ENCODE assay signal across 9 cellular contexts in the genomic region with DNA sequence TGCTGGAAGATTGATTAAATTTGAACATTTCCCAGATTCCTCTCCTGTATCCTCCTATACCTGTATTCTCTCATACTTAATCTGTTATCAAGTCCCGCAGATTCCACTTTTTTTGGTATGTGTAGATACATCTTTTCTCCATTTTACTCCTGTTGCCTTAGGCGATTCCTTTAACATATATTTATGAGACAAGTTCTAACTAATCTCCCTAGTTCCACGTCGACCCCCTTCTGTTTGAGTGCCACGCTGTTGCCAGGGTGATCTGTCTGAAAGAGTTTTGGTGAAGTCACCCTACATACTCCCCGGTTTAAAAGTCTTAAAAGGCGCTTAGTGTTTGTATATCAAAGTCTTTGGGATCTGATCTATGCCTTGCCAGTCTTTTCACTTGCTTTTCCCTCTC. TPM values are rescaled to one million over a fixed set of nuclear protein-coding genes. Genes with fewer than 3 reads are reported as not detected.
A peak's percentile ranks its signal among the peaks of the same experiment; 100 is the strongest.
DNase-seq lines count a peak whose midpoint lies in the region; ATAC-seq and TF ChIP-seq lines count a peak whose summit lies in the region.
"Had no signal": no experiment of that assay in that cellular context is flagged by ENCODE, and none has a peak within 500 bp of the region (broad histone marks: within the 10 kb centered on the region; RNA-seq: fewer than 3 reads in every experiment).

No MANE protein-coding gene starts in this region.

- H3K27me3 ChIP-seq in iPS-20b (ENCODE audit: insufficient read depth, low read length) (no peaks in the 10 kb centered on the region), ovary (no peaks in the 10 kb centered on the region)

- no peaks in the 10 kb centered on the region for H3K27me3 Mint-ChIP-seq in activated T-cell treated with anti-CD3 and anti-CD28 coated beads, Interleukin-2, amount 50 U/mL, for 4 hours (ENCODE audit: low read depth)
- H3K27me3 Mint-ChIP-seq in activated naive CD8-positive, alpha-beta T cell treated with anti-CD3 and anti-CD28 coated beads, Interleukin-2, amount 50 U/mL, for 24 hours, result peaks cover 4% of the 10 kb centered on the region
- H3K27me3 Mint-ChIP-seq in stimulated activated naive CD8-positive, alpha-beta T cell treated with anti-CD3 and anti-CD28 coated beads, Interleukin-15, amount 100 ng/mL, for 72 hours, result no peaks in the 10 kb centered on the region

- no peaks in the 10 kb centered on the region; the same call in 1 of the 2 replicates for H3K4me1 ChIP-seq in iPS-20b (ENCODE audit: insufficient read depth, low read length)
- peaks cover 1% of the 10 kb centered on the region for H3K4me1 ChIP-seq in ovary (ENCODE audit: insufficient read depth)

- peak overlapping the region; percentile 80 for H3K27ac Mint-ChIP-seq in activated naive CD8-positive, alpha-beta T cell treated with anti-CD3 and anti-CD28 coated beads, Interleukin-2, amount 50 U/mL, for 24 hours
- peak overlapping the region; percentile 93 to 98 for H3K27ac Mint-ChIP-seq in stimulated activated naive CD8-positive, alpha-beta T cell treated with anti-CD3 and anti-CD28 coated beads, Interleukin-15, amount 100 ng/mL, for 72 hours

- intact Hi-C loops in ovary (cut with DNase I), result loop anchor here in 2 of 4 donors (5.0 to 10.0 kb wide), 2 partner anchors 74 to 392 kb away; a partner anchor contains a TSS

- no peak for DNase-seq in activated T-cell treated with anti-CD3 and anti-CD28 coated beads, Interleukin-2, amount 50 U/mL, for 4 hours
- no peak for DNase-seq in activated T-cell treated with anti-CD3 and anti-CD28 coated beads, Interleukin-2, amount 50 U/mL, for 1 hour
- DNase-seq in activated naive CD8-positive, alpha-beta T cell treated with anti-CD3 and anti-CD28 coated beads, Interleukin-2, amount 50 U/mL, for 24 hours, result no peak
- no peak for DNase-seq in stimulated activated naive CD8-positive, alpha-beta T cell treated with anti-CD3 and anti-CD28 coated beads, Interleukin-15, amount 100 ng/mL, for 72 hours
- DNase-seq in ovary, result no peak
- DNase-seq: RPMI8226 had no signal

- H3K36me3 ChIP-seq in iPS-20b (ENCODE audit: insufficient read depth, low read depth, low read length) (peaks cover 22% of the 10 kb centered on the region), ovary (no peaks in the 10 kb centered on the region)

- peaks cover 13% of the 10 kb centered on the region for H3K36me3 Mint-ChIP-seq in activated T-cell treated with anti-CD3 and anti-CD28 coated beads, Interleukin-2, amount 50 U/mL, for 4 hours (ENCODE audit: insufficient read depth)
- H3K36me3 Mint-ChIP-seq in activated naive CD8-positive, alpha-beta T cell treated with anti-CD3 and anti-CD28 coated beads, Interleukin-2, amount 50 U/mL, for 24 hours (ENCODE audit: low read depth), result peaks cover 21% of the 10 kb centered on the region

- H3K9me3 ChIP-seq in iPS-20b (ENCODE audit: insufficient read depth, low read depth, low read length), result no peaks in the 10 kb centered on the region
- H3K9me3 ChIP-seq in ovary, result no peaks in the 10 kb centered on the region

- H3K4me3 ChIP-seq in iPS-20b (ENCODE audit: low read length), result 0 out of 2 replicates have a peak overlapping the region, but pooled peaks have one; percentile 14
- no peak overlapping the region for H3K4me3 ChIP-seq in ovary

- no peaks in the 10 kb centered on the region for H3K9me3 Mint-ChIP-seq in activated T-cell treated with anti-CD3 and anti-CD28 coated beads, Interleukin-2, amount 50 U/mL, for 4 hours
- H3K9me3 Mint-ChIP-seq in activated naive CD8-positive, alpha-beta T cell treated with anti-CD3 and anti-CD28 coated beads, Interleukin-2, amount 50 U/mL, for 24 hours, result no peaks in the 10 kb centered on the region
- no peaks in the 10 kb centered on the region for H3K9me3 Mint-ChIP-seq in stimulated activated naive CD8-positive, alpha-beta T cell treated with anti-CD3 and anti-CD28 coated beads, Interleukin-15, amount 100 ng/mL, for 72 hours

- TF ChIP-seq EP300 in ovary (IDR thresholded peaks at IDR 0.05), result no peak

- ATAC-seq in activated T-cell treated with anti-CD3 and anti-CD28 coated beads, Interleukin-2, amount 50 U/mL, for 4 hours, result no peak
- no peak for ATAC-seq in activated naive CD8-positive, alpha-beta T cell treated with anti-CD3 and anti-CD28 coated beads, Interleukin-2, amount 50 U/mL, for 24 hours
- ATAC-seq in stimulated activated naive CD8-positive, alpha-beta T cell treated with anti-CD3 and anti-CD28 coated beads, Interleukin-15, amount 100 ng/mL, for 72 hours, result no peak
- ATAC-seq in GM21360 (IDR thresholded peaks at IDR 0.05; ENCODE audit: unreplicated experiment) (no peak), HG03280 (IDR thresholded peaks at IDR 0.05; ENCODE audit: unreplicated experiment) (no peak)

- TF ChIP-seq CTCF in ovary (IDR thresholded peaks at IDR 0.05), result no peak

- TF ChIP-seq POLR2A in ovary (IDR thresholded peaks at IDR 0.05), result no peak

- peaks cover 34% of the 10 kb centered on the region for H3K4me1 Mint-ChIP-seq in activated T-cell treated with anti-CD3 and anti-CD28 coated beads, Interleukin-2, amount 50 U/mL, for 4 hours (ENCODE audit: low read depth)
- peaks cover 55% of the 10 kb centered on the region for H3K4me1 Mint-ChIP-seq in activated naive CD8-positive, alpha-beta T cell treated with anti-CD3 and anti-CD28 coated beads, Interleukin-2, amount 50 U/mL, for 24 hours
- H3K4me1 Mint-ChIP-seq in stimulated activated naive CD8-positive, alpha-beta T cell treated with anti-CD3 and anti-CD28 coated beads, Interleukin-15, amount 100 ng/mL, for 72 hours, result peaks cover 35% of the 10 kb centered on the region

- H3K27ac ChIP-seq in iPS-20b (ENCODE audit: low read length) (no peak overlapping the region), ovary (no peak overlapping the region)

- H3K4me3 Mint-ChIP-seq in activated T-cell treated with anti-CD3 and anti-CD28 coated beads, Interleukin-2, amount 50 U/mL, for 4 hours, result peak overlapping the region; percentile 72
- H3K4me3 Mint-ChIP-seq in activated naive CD8-positive, alpha-beta T cell treated with anti-CD3 and anti-CD28 coated beads, Interleukin-2, amount 50 U/mL, for 24 hours, result peak overlapping the region; percentile 67
- peak overlapping the region; percentile 65 to 88 for H3K4me3 Mint-ChIP-seq in stimulated activated naive CD8-positive, alpha-beta T cell treated with anti-CD3 and anti-CD28 coated beads, Interleukin-15, amount 100 ng/mL, for 72 hours

- H3K9ac ChIP-seq in iPS-20b (ENCODE audit: low read depth, low read length), result no peak overlapping the region

- 40 to 50% (median 50%) methylated on average over 7 of the region's 7 CpGs for WGBS in ovary, 3 donors

RNA-seq across cellular contexts. Expression of a gene that starts 2.4 kb away (rescaled TPM):
- 10 to 100 TPM; 25.3 to 28.7 (median 26.5) TPM for total RNA-seq in activated T-cell treated with anti-CD3 and anti-CD28 coated beads, Interleukin-2, amount 50 U/mL, for 4 hours
- total RNA-seq in ovary, result 10 to 100 TPM; 46.4 to 79.6 (median 63.3) TPM
- 10 to 100 TPM; 52.9 to 73.1 TPM for polyA plus RNA-seq in ovary

RNA-seq across cellular contexts. Expression of a gene that starts 2.7 kb away (rescaled TPM):
- total RNA-seq in activated T-cell treated with anti-CD3 and anti-CD28 coated beads, Interleukin-2, amount 50 U/mL, for 4 hours, result 10 to 100 TPM; 49.6 to 70.8 (median 62.4) TPM
- 10 to 100 TPM; 10.1 to 21.5 (median 15.8) TPM for total RNA-seq in ovary
- polyA plus RNA-seq in ovary, result 10 to 100 TPM; 17.0 to 29.9 TPM

RNA-seq across cellular contexts. Expression of a gene that starts 19.6 kb away (rescaled TPM):
- 100 to 1,000 TPM; 451 to 525 (median 514) TPM for total RNA-seq in activated T-cell treated with anti-CD3 and anti-CD28 coated beads, Interleukin-2, amount 50 U/mL, for 4 hours
- total RNA-seq in ovary, result 1,000 to 10,000 TPM in 1 of 7 donors, 100 to 1,000 TPM in 6; 405 to 2,882 (median 518) TPM
- polyA plus RNA-seq in ovary, result 1,000 to 10,000 TPM; 3,045 to 5,275 TPM

RNA-seq across cellular contexts. Expression of a gene that starts 24.5 kb away (rescaled TPM):
- total RNA-seq in activated T-cell treated with anti-CD3 and anti-CD28 coated beads, Interleukin-2, amount 50 U/mL, for 4 hours, result 1 to 10 TPM in 2 of 3 donors, under 1 TPM in 1; 0.61 to 3.4 (median 2.3) TPM
- 1 to 10 TPM in 5 of 7 donors, under 1 TPM in 2; 0.81 to 4.3 (median 1.3) TPM for total RNA-seq in ovary
- 1 to 10 TPM in 1 of 2 donors, under 1 TPM in 1; 0.81 to 7.5 TPM for polyA plus RNA-seq in ovary
